ENCODE assay signal across 1 cellular context in the genomic region with DNA sequence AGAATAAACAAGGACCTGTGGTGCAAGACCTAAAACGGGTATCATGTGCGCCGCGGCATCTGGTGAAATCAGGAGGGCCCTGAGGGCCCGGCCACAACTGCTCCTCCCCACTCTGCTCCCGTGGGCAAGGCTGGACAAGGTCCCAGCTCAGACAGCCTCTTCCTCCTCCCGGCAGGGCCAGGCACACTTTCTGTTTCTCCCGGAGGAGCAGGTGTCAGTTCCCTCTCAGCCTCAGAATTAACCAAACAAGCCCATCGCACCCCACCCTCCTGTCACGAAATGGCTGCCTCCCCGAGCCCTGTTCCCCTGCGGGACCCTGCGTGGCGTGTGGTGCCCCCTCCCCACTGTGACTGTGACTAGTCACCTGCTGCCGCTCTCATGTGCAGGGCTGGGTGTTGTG.
A peak's percentile ranks its signal among the peaks of the same experiment; 100 is the strongest.
TF ChIP-seq lines count a peak whose summit lies in the region.

No MANE protein-coding gene starts in this region.

TF ChIP-seq in HepG2, 621 proteins besides CTCF, POLR2A, EP300 and RAD21:
- no peak for TF ChIP-seq ZNF3 (CRISPR knock-in tag; IDR thresholded peaks at IDR 0.05)
- TF ChIP-seq POLR2G (IDR thresholded peaks at IDR 0.05; ENCODE audit: low read depth, low read length): 0 out of 2 replicates have a peak, but pooled peaks have one; percentile 24
TF ChIP-seq in HepG2: peak in this region for 1.
